Comparison of ENCODE assay signal across 25 cellular contexts in the genomic region with DNA sequence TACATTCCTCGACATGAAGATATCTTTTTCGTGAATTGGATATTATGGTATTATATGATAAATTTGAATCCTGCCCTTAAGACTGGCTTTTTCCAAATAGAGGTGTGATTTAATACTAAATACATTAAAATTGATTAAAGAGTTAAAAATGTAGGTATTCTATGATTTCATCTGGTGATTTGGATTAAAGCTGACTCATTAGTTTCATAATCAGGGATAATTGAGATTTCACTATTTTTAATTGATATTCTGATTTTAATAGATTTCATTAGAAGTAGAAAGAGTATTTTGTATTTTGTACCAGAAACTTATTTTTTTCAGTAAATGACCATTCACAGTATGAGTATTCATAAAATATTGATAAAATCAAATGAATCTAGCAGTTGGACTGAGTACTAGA.
DNase-seq lines count a peak whose midpoint lies in the region; ATAC-seq, FAIRE-seq and TF ChIP-seq lines count a peak whose summit lies in the region.
"Had no signal": no experiment of that assay in that cellular context is flagged by ENCODE, and none has a peak within 500 bp of the region (broad histone marks: within the 10 kb centered on the region; RNA-seq: fewer than 3 reads in every experiment).

No MANE protein-coding gene starts in this region.

- H3K79me2 ChIP-seq in K562 (ENCODE audit: control insufficient read depth, insufficient read depth, low read length), result no peaks in the 10 kb centered on the region

- CTCF ChIA-PET in A549 (lab: Yijun Ruan, JAX) (interaction anchor here (0.9 kb wide), 1 partner anchor 14 kb away, joined by 4 read pairs; no protein-coding TSS in a partner anchor), IMR-90 (lab: Yijun Ruan, JAX) (no interaction called here), K562 (lab: Yijun Ruan, JAX; ENCODE audit: low intra/inter-chr PET ratio) (no interaction called here)
- CTCF ChIA-PET in CD8-positive, alpha-beta memory T cell (lab: Charles Lee), result no interaction called here

- H3K4me1 Mint-ChIP-seq in CD8-positive, alpha-beta memory T cell, result peaks cover 21 to 30% (median 25%) of the 10 kb centered on the region in 3 donors

- DNase-seq in A549 (ENCODE audit: low read depth in 1 of 2, low spot score in 1 of 2) (no peak), IMR-90 (no peak), K562 (ENCODE audit: extremely low read depth in 1 of 4, low spot score in 3 of 4) (no peak), inferior parietal cortex (ENCODE audit: extremely low spot score) (no peak)
- DNase-seq in CD8-positive, alpha-beta memory T cell, result no peak
- DNase-seq: 8988T; AML-193; CD4-positive, alpha-beta T cell; CD8-positive, alpha-beta T cell; COR-L47; DMS 273 treated with DMSO at 0.1 percent for 48 hours; DMS153; DMS53; DMS79; DND-41; EL; GDM1 had no signal

- H3K27me3 ChIP-seq in IMR-90 (ENCODE audit: control insufficient read depth, insufficient read depth, low read length) (no peaks in the 10 kb centered on the region), K562 (ENCODE audit: control insufficient read depth in 2 of 2, insufficient read depth in 2 of 2, low read length in 2 of 2) (no peaks in the 10 kb centered on the region; a peak in 2 of 5 replicates)
- H3K27me3 ChIP-seq in CD8-positive, alpha-beta memory T cell (ENCODE audit: insufficient read depth, low read length, poor library complexity, severe bottlenecking), result peaks cover 4% of the 10 kb centered on the region

- in situ Hi-C loops in IMR-90 (cut with MboI; ENCODE audit: low sequenced_read_pairs) (no loop called here), K562 (cut with MboI) (no loop called here)

- H3K9ac ChIP-seq in IMR-90 (ENCODE audit: low read depth, low read length) (no peak overlapping the region), K562 (ENCODE audit: insufficient read depth in 1 of 2, low read depth in 2 of 2, low read length in 2 of 2) (no peak overlapping the region)
- H3K9ac ChIP-seq: BLaER1 treated with 17β-estradiol and CSF1 and Interleukin-3, amounts not matched to agents 10 nM and 100 nM had no signal

- no peak overlapping the region for H4K91ac ChIP-seq in IMR-90 (ENCODE audit: insufficient read depth, low read depth, low read length)

- H2AFZ ChIP-seq in IMR-90 (replicated peaks; ENCODE audit: low read length, poor library complexity), result no peak overlapping the region
- H2AFZ ChIP-seq in K562 (ENCODE audit: low read depth, low read length), result no peak overlapping the region

- H3K9me3 Mint-ChIP-seq in CD8-positive, alpha-beta memory T cell, result no peaks in the 10 kb centered on the region
- H3K9me3 Mint-ChIP-seq: CD4-positive, alpha-beta T cell; CD8-positive, alpha-beta T cell had no signal

- no peak overlapping the region for H2BK5ac ChIP-seq in IMR-90 (ENCODE audit: low read depth, low read length, poor library complexity, severe bottlenecking)

- intact Hi-C loops in IMR-90 (cut with micrococcal nuclease), result no loop called here
- intact Hi-C loops in K562 (cut with micrococcal nuclease), result no loop called here

- no peak overlapping the region for H3K56ac ChIP-seq in IMR-90 (ENCODE audit: extremely low read depth, insufficient read depth, low read length)

- no TSS peak for BruUV-seq in IMR-90 (replicated peaks; lab: Mats Ljungman, UMichigan)
- no TSS peak for BruUV-seq in K562 (replicated peaks; lab: Mats Ljungman, UMichigan)

- dilution Hi-C loops in IMR-90 (cut with HindIII; ENCODE audit: low sequenced_read_pairs, unreplicated experiment), result no loop called here

- H3K4me3 Mint-ChIP-seq in CD8-positive, alpha-beta memory T cell, result no peak overlapping the region
- H3K4me3 Mint-ChIP-seq: B cell; CD4-positive, alpha-beta T cell; CD8-positive, alpha-beta T cell had no signal

- no peaks in the 10 kb centered on the region for H4K20me1 ChIP-seq in IMR-90 (ENCODE audit: insufficient read depth, low read length)
- H4K20me1 ChIP-seq in K562 (replicated peaks; ENCODE audit: control insufficient read depth, insufficient read depth, low read length), result no peaks in the 10 kb centered on the region; the same call in 1 of the 2 replicates

- H3K9me1 ChIP-seq in IMR-90 (ENCODE audit: insufficient read depth, low read length), result no peaks in the 10 kb centered on the region
- no peaks in the 10 kb centered on the region for H3K9me1 ChIP-seq in K562 (ENCODE audit: control insufficient read depth, insufficient read depth, low read length)

- no peak overlapping the region for H3K27ac Mint-ChIP-seq in CD8-positive, alpha-beta memory T cell
- H3K27ac Mint-ChIP-seq: B cell; CD4-positive, alpha-beta T cell; CD8-positive, alpha-beta T cell had no signal

- TF ChIP-seq EP300 in A549 (IDR thresholded peaks at IDR 0.05) (no peak), K562 (IDR thresholded peaks at IDR 0.05; ENCODE audit: low read length) (no peak)

- FAIRE-seq in A549 (lab: Jason Lieb, UNC) (no peak), K562 (lab: Jason Lieb, UNC) (no peak)
- FAIRE-seq: A204.1, GM12878, GM12892, GM18507 had no signal

- no peak for TF ChIP-seq RAD21 in A549 (conservative IDR thresholded peaks at IDR 0.05 in 1 of 2, IDR thresholded peaks at IDR 0.05 in 1 of 2)
- no peak for TF ChIP-seq RAD21 in IMR-90 (IDR thresholded peaks at IDR 0.05; ENCODE audit: low read length)
- no peak for TF ChIP-seq RAD21 in K562 (CRISPR knock-in tag; conservative IDR thresholded peaks at IDR 0.05 in 1 of 2, IDR thresholded peaks at IDR 0.05 in 1 of 2)

- H3K27me3 Mint-ChIP-seq in CD8-positive, alpha-beta memory T cell, result peaks cover 6 to 39% of the 10 kb centered on the region in 2 donors

- ATAC-seq in A549 (no peak), IMR-90 (ENCODE audit: low read depth) (no peak), K562 (no peak), HG03432 (IDR thresholded peaks at IDR 0.05; ENCODE audit: unreplicated experiment) (no peak)
- ATAC-seq: CD8-positive, alpha-beta T cell; GM12878 had no signal

- no peak overlapping the region for H2AK9ac ChIP-seq in IMR-90 (replicated peaks; ENCODE audit: low read depth, low read length, poor library complexity)

- no peak overlapping the region for H2BK120ac ChIP-seq in IMR-90 (ENCODE audit: low read depth, low read length)

- H3K9me3 ChIP-seq in A549 (no peaks in the 10 kb centered on the region), IMR-90 (ENCODE audit: control insufficient read depth, insufficient read depth, low read length) (no peaks in the 10 kb centered on the region), K562 (replicated peaks; ENCODE audit: control insufficient read depth, insufficient read depth, low read depth, low read length) (no peaks in the 10 kb centered on the region)
- H3K9me3 ChIP-seq in CD8-positive, alpha-beta memory T cell (ENCODE audit: low read length), result no peaks in the 10 kb centered on the region

- H3K14ac ChIP-seq in IMR-90 (replicated peaks; ENCODE audit: low read depth, low read length), result no peak overlapping the region

- H3K4me2 ChIP-seq in A549, result no peak overlapping the region
- no peak overlapping the region for H3K4me2 ChIP-seq in IMR-90 (ENCODE audit: low read depth, low read length)
- no peak overlapping the region for H3K4me2 ChIP-seq in K562 (ENCODE audit: insufficient read depth, low read length)

- H3K36me3 ChIP-seq in IMR-90 (ENCODE audit: control insufficient read depth, insufficient read depth, low read length) (no peaks in the 10 kb centered on the region), K562 (ENCODE audit: control insufficient read depth, insufficient read depth, low read length) (no peaks in the 10 kb centered on the region)
- H3K36me3 ChIP-seq in CD8-positive, alpha-beta memory T cell (ENCODE audit: insufficient read depth, low read length), result no peaks in the 10 kb centered on the region
- H3K36me3 ChIP-seq: BLaER1 treated with 17β-estradiol and CSF1 and Interleukin-3, amounts not matched to agents 10 nM and 100 nM had no signal

- H2AK5ac ChIP-seq in IMR-90 (ENCODE audit: low read depth, low read length), result no peak overlapping the region

- WGBS in A549 (ENCODE audit: missing lambda C conversion rate), result 9% methylated on average over 2 of the region's 2 CpGs
- whole genome bisulfite sequencing in IMR-90 (ENCODE audit: extremely low coverage in 2 of 2, insufficient read length in 1 of 2), 2 experiments, result no CpG with 5 or more reads among the region's 2 CpGs
- 0% methylated on average over 2 of the region's 2 CpGs for WGBS in K562 (ENCODE audit: insufficient coverage, low coverage, missing lambda C conversion rate)

- H3K4ac ChIP-seq in IMR-90 (ENCODE audit: low read depth, low read length), result no peak overlapping the region

- no peak overlapping the region for H2BK15ac ChIP-seq in IMR-90 (ENCODE audit: low read depth, low read length)

- H3K23ac ChIP-seq in IMR-90 (ENCODE audit: low read depth, low read length), result no peak overlapping the region

- H3K79me1 ChIP-seq in IMR-90 (ENCODE audit: low read depth in 1 of 2, low read length in 2 of 2), result no peaks in the 10 kb centered on the region

- POLR2A ChIA-PET in A549 (lab: Yijun Ruan, JAX), result no interaction called here
- POLR2A ChIA-PET in IMR-90 (lab: Charles Lee; ENCODE audit: unreplicated experiment), result no interaction called here
- POLR2A ChIA-PET in K562 (lab: Yijun Ruan, JAX), result interaction anchor here (1.4 kb wide), 1 partner anchor 14 kb away, joined by 3 read pairs; no protein-coding TSS in a partner anchor
- POLR2A ChIA-PET in CD8-positive, alpha-beta memory T cell (lab: Charles Lee), result no interaction called here

- H3K18ac ChIP-seq in IMR-90 (ENCODE audit: low read depth, low read length), result no peak overlapping the region

- TF ChIP-seq CTCF in A549 (IDR thresholded peaks at IDR 0.05) (no peak), IMR-90 (conservative IDR thresholded peaks at IDR 0.05; ENCODE audit: low read depth, low read length) (no peak), K562 (IDR thresholded peaks at IDR 0.05 in 2 of 3, conservative IDR thresholded peaks at IDR 0.05 in 1 of 3; ENCODE audit: insufficient read depth in 2 of 3, low read depth in 1 of 3, low read length in 3 of 3) (no peak)

- H3K27ac ChIP-seq in A549, result no peak overlapping the region
- no peak overlapping the region for H3K27ac ChIP-seq in IMR-90 (ENCODE audit: insufficient read depth, low read length)
- no peak overlapping the region for H3K27ac ChIP-seq in K562 (ENCODE audit: extremely low read depth, low read depth, low read length)
- H3K27ac ChIP-seq in CD8-positive, alpha-beta memory T cell (ENCODE audit: low read depth, low read length), result no peak overlapping the region
- H3K27ac ChIP-seq: C4-2B had no signal

- H3K4me1 ChIP-seq in A549 (no peaks in the 10 kb centered on the region), IMR-90 (ENCODE audit: control insufficient read depth, insufficient read depth, low read length) (no peaks in the 10 kb centered on the region), K562 (replicated peaks in 1 of 2; ENCODE audit: control insufficient read depth in 2 of 2, insufficient read depth in 2 of 2, low read length in 2 of 2) (no peaks in the 10 kb centered on the region)
- H3K4me1 ChIP-seq in CD8-positive, alpha-beta memory T cell (ENCODE audit: insufficient read depth, low read length), result peaks cover 16% of the 10 kb centered on the region

- TF ChIP-seq POLR2A in A549 (IDR thresholded peaks at IDR 0.05; ENCODE audit: low read length) (no peak), IMR-90 (IDR thresholded peaks at IDR 0.05; ENCODE audit: low read depth, low read length) (no peak), K562 (conservative IDR thresholded peaks at IDR 0.05) (no peak)

- no peak overlapping the region for H4K5ac ChIP-seq in IMR-90 (ENCODE audit: low read depth, low read length)

- no peak overlapping the region for H4K8ac ChIP-seq in IMR-90 (ENCODE audit: low read depth in 2 of 2, low read length in 2 of 2)

- H2BK20ac ChIP-seq in IMR-90 (ENCODE audit: low read depth, low read length), result no peak overlapping the region

- no peaks in the 10 kb centered on the region for H3K36me3 Mint-ChIP-seq in CD8-positive, alpha-beta memory T cell
- H3K36me3 Mint-ChIP-seq: CD8-positive, alpha-beta T cell had no signal

- H3K4me3 ChIP-seq in A549 (no peak overlapping the region), IMR-90 (ENCODE audit: insufficient read depth, low read depth, low read length) (no peak overlapping the region), K562 (no peak overlapping the region)
- no peak overlapping the region for H3K4me3 ChIP-seq in CD8-positive, alpha-beta memory T cell (ENCODE audit: low read length)
- H3K4me3 ChIP-seq: BLaER1 treated with 17β-estradiol and CSF1 and Interleukin-3, amounts not matched to agents 10 nM and 100 nM; GM12878 had no signal

Comparison
In these comparisons a context has a peak if more than half of its experiments do, and no peak if none do; other contexts are left out.
1. Of the 35 proteins assayed by ChIP-seq in both K562 and A549: peak only in K562: none; only in A549: MAFK; in both: none; in neither: 34.